1 cellular context compared by ENCODE assay signal in genomic region chr7:101245147-101245668, GRCh38.
A peak's percentile ranks its signal among the peaks of the same experiment; 100 is the strongest.
TF ChIP-seq lines count a peak whose summit lies in the region.

No MANE protein-coding gene starts in this region.

TF ChIP-seq in H1, 55 proteins besides CTCF, POLR2A, EP300 and RAD21:
- no peak for TF ChIP-seq ATF2 (IDR thresholded peaks at IDR 0.05; ENCODE audit: low read length)
- no peak for TF ChIP-seq TEAD4 (IDR thresholded peaks at IDR 0.05; ENCODE audit: low read depth, low read length)
- no peak for TF ChIP-seq BACH1 (IDR thresholded peaks at IDR 0.05; ENCODE audit: low read length)
- peak; percentile 77 for TF ChIP-seq TAF1 (IDR thresholded peaks at IDR 0.05; ENCODE audit: low read depth, low read length)
- TF ChIP-seq YY1 (IDR thresholded peaks at IDR 0.05; ENCODE audit: low read depth, low read length) = 0 out of 2 replicates have a peak, but pooled peaks have one; percentile 0
- TF ChIP-seq POU5F1 (IDR thresholded peaks at IDR 0.05; ENCODE audit: low read depth, low read length) = no peak
- TF ChIP-seq CHD1 (IDR thresholded peaks at IDR 0.05; ENCODE audit: low read depth, low read length) = no peak
- TF ChIP-seq TAF7 (optimal IDR thresholded peaks at IDR 0.05; ENCODE audit: borderline replicate concordance, low read depth, low read length) = peak; percentile 61
- no peak for TF ChIP-seq HDAC2 (IDR thresholded peaks at IDR 0.05; ENCODE audit: borderline replicate concordance in 1 of 2, low read depth in 2 of 2, low read length in 2 of 2)
- peak; percentile 39; the same call in 1 of the 2 replicates for TF ChIP-seq USF2 (IDR thresholded peaks at IDR 0.05; ENCODE audit: low read length)
- peak; percentile 65 for TF ChIP-seq NRF1 (IDR thresholded peaks at IDR 0.05; ENCODE audit: low read depth, low read length)
- TF ChIP-seq TCF12 (IDR thresholded peaks at IDR 0.05; ENCODE audit: low read depth, low read length) = no peak
- TF ChIP-seq SIRT6 (IDR thresholded peaks at IDR 0.05; ENCODE audit: low read length) = no peak
- TF ChIP-seq KDM1A (IDR thresholded peaks at IDR 0.05; ENCODE audit: borderline replicate concordance, low read length) = peak; percentile 38; the same call in 1 of the 2 replicates
- TF ChIP-seq GTF2F1 (IDR thresholded peaks at IDR 0.05; ENCODE audit: borderline replicate concordance, low read depth, low read length) = no peak; the same call in 1 of the 2 replicates
- no peak for TF ChIP-seq CBX5 (IDR thresholded peaks at IDR 0.05; ENCODE audit: low read depth, low read length)
- peak; percentile 38 for TF ChIP-seq PHF8 (conservative IDR thresholded peaks at IDR 0.05; ENCODE audit: low read depth, low read length)
- TF ChIP-seq ZNF274 (IDR thresholded peaks at IDR 0.05; ENCODE audit: borderline replicate concordance, extremely low read depth, low read length) = no peak
- TF ChIP-seq POLR2AphosphoS5 (IDR thresholded peaks at IDR 0.05; ENCODE audit: low read depth, low read length) = no peak
- TF ChIP-seq RBBP5 (IDR thresholded peaks at IDR 0.05; ENCODE audit: borderline replicate concordance, low read depth, low read length) = peak; percentile 34; the same call in 1 of the 2 replicates
